Comparison of ENCODE assay signal across 15 cellular contexts in genomic region chr20:47303736-47304135, GRCh38. TPM values are rescaled to one million over a fixed set of nuclear protein-coding genes. Genes with fewer than 3 reads are reported as not detected.
DNase-seq lines count a peak whose midpoint lies in the region; ATAC-seq and TF ChIP-seq lines count a peak whose summit lies in the region.
"Had no signal": no experiment of that assay in that cellular context is flagged by ENCODE, and none has a peak within 500 bp of the region (broad histone marks: within the 10 kb centered on the region; RNA-seq: fewer than 3 reads in every experiment).

No MANE protein-coding gene starts in this region.

- no peak overlapping the region for H2AK9ac ChIP-seq in IMR-90 (replicated peaks; ENCODE audit: low read depth, low read length, poor library complexity)

- H3K36me3 ChIP-seq in IMR-90 (ENCODE audit: control insufficient read depth, insufficient read depth, low read length) (peaks cover 17% of the 10 kb centered on the region), brain microvascular endothelial cell (replicated peaks) (peaks cover 60% of the 10 kb centered on the region), mesendoderm (ENCODE audit: control insufficient read depth, insufficient read depth, low read length) (peaks cover 1% of the 10 kb centered on the region), stomach (peaks cover 4 to 72% (median 67%) of the 10 kb centered on the region in 4 donors)

- dilution Hi-C loops in IMR-90 (cut with HindIII; ENCODE audit: low sequenced_read_pairs, unreplicated experiment), result no loop called here

- CTCF ChIA-PET in IMR-90 (lab: Yijun Ruan, JAX), result no interaction called here
- CTCF ChIA-PET in activated CD8-positive, alpha-beta T cell treated with anti-CD3 and anti-CD28 coated beads for 36 hours (lab: Charles Lee), result interaction anchor here (1.2 to 2.6 kb wide), 2 partner anchors 31 to 80 kb away, joined by 5 to 10 read pairs; no protein-coding TSS in a partner anchor

- H3K56ac ChIP-seq in IMR-90 (ENCODE audit: extremely low read depth, insufficient read depth, low read length) (no peak overlapping the region), mesendoderm (ENCODE audit: low read length) (peak overlapping the region; percentile 70)

- TF ChIP-seq POLR2A in IMR-90 (IDR thresholded peaks at IDR 0.05; ENCODE audit: low read depth, low read length), result no peak
- TF ChIP-seq POLR2A in stomach (IDR thresholded peaks at IDR 0.05), result no peak

- H4K20me1 ChIP-seq in IMR-90 (ENCODE audit: insufficient read depth, low read length), result no peaks in the 10 kb centered on the region

- H3K4me2 ChIP-seq in IMR-90 (ENCODE audit: low read depth, low read length) (no peak overlapping the region), mesendoderm (ENCODE audit: low read length) (no peak overlapping the region)

- peaks cover 24% of the 10 kb centered on the region for H3K36me3 Mint-ChIP-seq in activated CD8-positive, alpha-beta T cell treated with anti-CD3 and anti-CD28 coated beads for 36 hours (ENCODE audit: low read depth)

- H2BK5ac ChIP-seq in IMR-90 (ENCODE audit: low read depth, low read length, poor library complexity, severe bottlenecking), result peak overlapping the region; percentile 71
- no peak overlapping the region for H2BK5ac ChIP-seq in mesendoderm (ENCODE audit: low read length)

- 0 out of 2 replicates have a peak overlapping the region, but pooled peaks have one; percentile 29 for H3K9ac ChIP-seq in IMR-90 (ENCODE audit: low read depth, low read length)
- no peak overlapping the region for H3K9ac ChIP-seq in mesendoderm (ENCODE audit: low read length)

- no peak for TF ChIP-seq RAD21 in IMR-90 (IDR thresholded peaks at IDR 0.05; ENCODE audit: low read length)

- TF ChIP-seq CTCF in IMR-90 (conservative IDR thresholded peaks at IDR 0.05; ENCODE audit: low read depth, low read length) (no peak), brain microvascular endothelial cell (IDR thresholded peaks at IDR 0.05; ENCODE audit: low read depth, low read length, missing control alignments) (no peak), stomach (IDR thresholded peaks at IDR 0.05) (no peak)
- TF ChIP-seq CTCF in activated CD8-positive, alpha-beta T cell treated with anti-CD3 and anti-CD28 coated beads for 36 hours (IDR thresholded peaks at IDR 0.05), result no peak

- no peak overlapping the region for H3K4ac ChIP-seq in IMR-90 (ENCODE audit: low read depth, low read length)
- H3K4ac ChIP-seq in mesendoderm (ENCODE audit: low read depth, low read length), result no peak overlapping the region

- H3K9me3 Mint-ChIP-seq in activated CD8-positive, alpha-beta T cell treated with anti-CD3 and anti-CD28 coated beads for 36 hours, result no peaks in the 10 kb centered on the region

- in situ Hi-C loops in IMR-90 (cut with MboI; ENCODE audit: low sequenced_read_pairs) (no loop called here), brain microvascular endothelial cell (cut with HindIII; ENCODE audit: low pct_ligation_motif_present, low sequenced_read_pairs) (no loop called here)

- H2AFZ ChIP-seq in IMR-90 (replicated peaks; ENCODE audit: low read length, poor library complexity), result no peak overlapping the region

- peaks cover 45% of the 10 kb centered on the region for H3K4me1 Mint-ChIP-seq in activated CD8-positive, alpha-beta T cell treated with anti-CD3 and anti-CD28 coated beads for 36 hours (ENCODE audit: low read depth)

- no peak overlapping the region for H3K14ac ChIP-seq in IMR-90 (replicated peaks; ENCODE audit: low read depth, low read length)

- no peaks in the 10 kb centered on the region for H3K27me3 Mint-ChIP-seq in activated CD8-positive, alpha-beta T cell treated with anti-CD3 and anti-CD28 coated beads for 36 hours
- H3K27me3 Mint-ChIP-seq: activated CD4-positive, alpha-beta T cell treated with anti-CD3 and anti-CD28 coated beads for 36 hours had no signal

- DNase-seq in IMR-90 (no peak), brain microvascular endothelial cell (no peak), mesendoderm (no peak), stomach (no peak), ureter (ENCODE audit: low spot score) (no peak), GM19238 (ENCODE audit: insufficient read length, low spot score) (no peak)
- no peak for DNase-seq in activated CD8-positive, alpha-beta T cell treated with anti-CD3 and anti-CD28 coated beads for 36 hours
- DNase-seq: activated CD4-positive, alpha-beta T cell treated with anti-CD3 and anti-CD28 coated beads for 36 hours; activated naive CD4-positive, alpha-beta T cell; DMS 273 treated with DMSO at 0.1 percent for 48 hours; effector memory CD4-positive, alpha-beta T cell; stimulated activated CD4-positive, alpha-beta T cell treated with anti-CD3 and anti-CD28 coated beads, Interleukin-2, amount 100 ng/mL, for 48 hours had no signal

- no peak overlapping the region for H3K27ac ChIP-seq in IMR-90 (ENCODE audit: insufficient read depth, low read length)
- H3K27ac ChIP-seq in brain microvascular endothelial cell, result peak overlapping the region; percentile 53
- H3K27ac ChIP-seq in mesendoderm (ENCODE audit: low read depth, low read length), result peak overlapping the region; percentile 72
- peak overlapping the region; percentile 75 to 97 (median 81) for H3K27ac ChIP-seq in stomach
- H3K27ac ChIP-seq: SJSA1 had no signal

- no peak overlapping the region for H3K27ac Mint-ChIP-seq in activated CD8-positive, alpha-beta T cell treated with anti-CD3 and anti-CD28 coated beads for 36 hours
- H3K27ac Mint-ChIP-seq: activated CD4-positive, alpha-beta T cell treated with anti-CD3 and anti-CD28 coated beads for 36 hours had no signal

- H4K5ac ChIP-seq in IMR-90 (ENCODE audit: low read depth, low read length) (0 out of 2 replicates have a peak overlapping the region, but pooled peaks have one; percentile 15), mesendoderm (ENCODE audit: low read length) (no peak overlapping the region)

- H3K79me2 ChIP-seq in mesendoderm (ENCODE audit: control insufficient read depth, insufficient read depth, low read length), result peaks cover 9% of the 10 kb centered on the region

- ATAC-seq in IMR-90 (ENCODE audit: low read depth) (no peak), HG03039 (IDR thresholded peaks at IDR 0.05; ENCODE audit: unreplicated experiment) (no peak)
- no peak for ATAC-seq in activated CD8-positive, alpha-beta T cell treated with anti-CD3 and anti-CD28 coated beads for 36 hours
- ATAC-seq: activated CD4-positive, alpha-beta T cell treated with anti-CD3 and anti-CD28 coated beads for 36 hours had no signal

- no TSS peak for BruUV-seq in IMR-90 (replicated peaks; lab: Mats Ljungman, UMichigan)

- no peaks in the 10 kb centered on the region for H3K9me3 ChIP-seq in IMR-90 (ENCODE audit: control insufficient read depth, insufficient read depth, low read length)
- no peaks in the 10 kb centered on the region for H3K9me3 ChIP-seq in stomach
- H3K9me3 ChIP-seq: SJSA1, tibial nerve had no signal

- H4K91ac ChIP-seq in IMR-90 (ENCODE audit: insufficient read depth, low read depth, low read length), result no peak overlapping the region

- H3K4me1 ChIP-seq in IMR-90 (ENCODE audit: control insufficient read depth, insufficient read depth, low read length), result peaks cover 14% of the 10 kb centered on the region
- H3K4me1 ChIP-seq in mesendoderm (ENCODE audit: control insufficient read depth, low read depth, low read length), result peaks cover 18% of the 10 kb centered on the region
- peaks cover 20 to 65% (median 37%) of the 10 kb centered on the region in 4 donors for H3K4me1 ChIP-seq in stomach
- H3K4me1 ChIP-seq: SJSA1 had no signal

- H3K9me1 ChIP-seq in IMR-90 (ENCODE audit: insufficient read depth, low read length), result peaks cover 6% of the 10 kb centered on the region

- TF ChIP-seq EP300 in stomach (IDR thresholded peaks at IDR 0.05), result no peak

- H3K27me3 ChIP-seq in IMR-90 (ENCODE audit: control insufficient read depth, insufficient read depth, low read length) (no peaks in the 10 kb centered on the region), brain microvascular endothelial cell (replicated peaks) (no peaks in the 10 kb centered on the region), mesendoderm (ENCODE audit: insufficient read depth, low read length, poor library complexity) (no peaks in the 10 kb centered on the region), stomach (no peaks in the 10 kb centered on the region)
- H3K27me3 ChIP-seq: SJSA1, tibial nerve had no signal

- no CpG with 5 or more reads among the region's 2 CpGs for WGBS in IMR-90 (ENCODE audit: extremely low coverage in 2 of 2, insufficient read length in 1 of 2), 2 experiments
- WGBS in mesendoderm (ENCODE audit: extremely low coverage, insufficient coverage, low lambda C conversion rate), result no CpG with 5 or more reads among the region's 2 CpGs
- WGBS in stomach, 5 donors, result 20 to 52% (median 29%) methylated on average over 2 of the region's 2 CpGs

- H3K18ac ChIP-seq in IMR-90 (ENCODE audit: low read depth, low read length) (peak overlapping the region; percentile 71; the same call in 1 of the 2 replicates), mesendoderm (ENCODE audit: low read length) (peak overlapping the region; percentile 71)

- no peak overlapping the region for H3K4me3 Mint-ChIP-seq in activated CD8-positive, alpha-beta T cell treated with anti-CD3 and anti-CD28 coated beads for 36 hours
- H3K4me3 Mint-ChIP-seq: activated CD4-positive, alpha-beta T cell treated with anti-CD3 and anti-CD28 coated beads for 36 hours had no signal

- intact Hi-C loops in IMR-90 (cut with micrococcal nuclease) (no loop called here), stomach (cut with DNase I; ENCODE audit: low total_unique reads) (no loop called here)
- intact Hi-C loops in activated CD8-positive, alpha-beta T cell treated with anti-CD3 and anti-CD28 coated beads for 36 hours (cut with micrococcal nuclease), result no loop called here

- no peak overlapping the region for H2AK5ac ChIP-seq in IMR-90 (ENCODE audit: low read depth, low read length)
- no peak overlapping the region for H2AK5ac ChIP-seq in mesendoderm (ENCODE audit: low read length)

- no peak overlapping the region for H2BK15ac ChIP-seq in IMR-90 (ENCODE audit: low read depth, low read length)
- no peak overlapping the region for H2BK15ac ChIP-seq in mesendoderm (replicated peaks; ENCODE audit: low read depth)

- H3K23ac ChIP-seq in IMR-90 (ENCODE audit: low read depth, low read length) (no peak overlapping the region), mesendoderm (ENCODE audit: low read length) (no peak overlapping the region)

- POLR2A ChIA-PET in IMR-90 (lab: Charles Lee; ENCODE audit: unreplicated experiment), result interaction anchor here (0.5 to 1.6 kb wide), 3 partner anchors 51 to 87 kb away, joined by 3 to 20 read pairs (median 9); partner anchors contain the start of gene ZMYND8
- POLR2A ChIA-PET in activated CD8-positive, alpha-beta T cell treated with anti-CD3 and anti-CD28 coated beads for 36 hours (lab: Charles Lee), result interaction anchor here (1.1 kb wide), 1 partner anchor 11 kb away, joined by 3 read pairs; no protein-coding TSS in a partner anchor

- H2BK120ac ChIP-seq in IMR-90 (ENCODE audit: low read depth, low read length) (no peak overlapping the region), mesendoderm (ENCODE audit: low read depth, low read length) (no peak overlapping the region)

- H3K79me1 ChIP-seq in IMR-90 (ENCODE audit: low read depth in 1 of 2, low read length in 2 of 2) (peaks cover 45 to 58% of the 10 kb centered on the region in 2 experiments), mesendoderm (ENCODE audit: low read length) (peaks cover 2% of the 10 kb centered on the region)

- H2BK20ac ChIP-seq in IMR-90 (ENCODE audit: low read depth, low read length), result no peak overlapping the region

- H3K4me3 ChIP-seq in IMR-90 (ENCODE audit: insufficient read depth, low read depth, low read length) (no peak overlapping the region), brain microvascular endothelial cell (ENCODE audit: low read depth, low read length) (no peak overlapping the region), mesendoderm (ENCODE audit: low read length) (no peak overlapping the region), stomach (no peak overlapping the region)
- H3K4me3 ChIP-seq: SJSA1, tibial nerve had no signal

- H4K8ac ChIP-seq in IMR-90 (ENCODE audit: low read depth in 2 of 2, low read length in 2 of 2), result peak overlapping the region in 1 of 2 experiments; percentile 24; a peak in 1 of 4 replicates
- H4K8ac ChIP-seq in mesendoderm (ENCODE audit: low read depth, low read length), result no peak overlapping the region

RNA-seq across cellular contexts. Expression of gene ZMYND8, which starts 52.8 kb away (rescaled TPM):
- total RNA-seq in IMR-90 (2012; rRNA removed) (23.6 and 24.0 TPM in 2 replicates), stomach (10 to 100 TPM; 25.9 to 82.6 (median 54.3) TPM), ureter (113 TPM)
- polyA plus RNA-seq in IMR-90 (2012; rRNA removed) (28.2 and 28.3 TPM in 2 replicates), stomach (10 to 100 TPM in 2 of 3 donors, 1 to 10 TPM in 1; 9.2 to 13.6 (median 12.7) TPM)
- 12.6 and 14.1 TPM in 2 replicates for polyA plus RNA-seq in IMR-90 (2012; cell fraction: cytosol; rRNA removed)
- polyA plus RNA-seq in IMR-90 (2012; cell fraction: nucleus; rRNA removed; ENCODE audit: low replicate concordance), result 43.6 and 72.5 TPM in 2 replicates
- polyA plus RNA-seq in mesendoderm (2013, experiment 1 of 2), result 29.6 TPM
- polyA plus RNA-seq in mesendoderm (2013, experiment 2 of 2), result 30.9 TPM
- 10 to 100 TPM; 31.9 to 33.4 TPM for total RNA-seq in activated CD8-positive, alpha-beta T cell treated with anti-CD3 and anti-CD28 coated beads for 36 hours
